Comparison of ENCODE assay signal across 2 cellular contexts in the genomic region with DNA sequence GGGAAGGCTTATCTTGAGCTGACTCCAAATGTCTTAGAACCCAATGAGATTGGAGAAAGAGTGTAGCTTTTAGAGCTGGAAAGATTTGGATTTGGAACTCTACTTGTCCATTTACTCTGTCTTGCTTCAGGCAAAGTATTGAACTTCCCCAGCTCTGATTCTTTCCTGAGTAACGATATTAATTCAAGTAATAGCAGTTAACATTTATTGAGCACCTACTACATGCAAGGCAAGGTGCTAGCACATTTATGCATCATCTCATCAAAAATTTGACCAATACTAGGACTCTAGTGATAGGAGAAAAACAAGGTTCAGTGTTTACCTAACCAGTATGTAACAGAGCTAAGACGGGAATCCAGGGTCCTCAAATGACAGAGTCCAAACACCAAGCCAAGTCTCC.
TF ChIP-seq lines count a peak whose summit lies in the region.

No MANE protein-coding gene starts in this region.

TF ChIP-seq in HEK293, 187 proteins besides CTCF, POLR2A, EP300 and RAD21:
- TF ChIP-seq ZSCAN30 (tag by site-specific recombination; IDR thresholded peaks at IDR 0.05), result no peak
- TF ChIP-seq WT1 (tag by site-specific recombination; IDR thresholded peaks at IDR 0.05), result no peak
- TF ChIP-seq ZNF664 (tag by site-specific recombination; IDR thresholded peaks at IDR 0.05), result peak; percentile 79; the same call in 1 of the 2 replicates

TF ChIP-seq in K562, 482 proteins besides CTCF, POLR2A, EP300 and RAD21:
- TF ChIP-seq COPS2 (conservative IDR thresholded peaks at IDR 0.05) (no peak), VEZF1 (CRISPR knock-in tag; IDR thresholded peaks at IDR 0.05) (no peak), RBM25 (IDR thresholded peaks at IDR 0.05; ENCODE audit: low read depth, low read length, severe bottlenecking) (peak; percentile 46), ZNF561 (CRISPR knock-in tag; conservative IDR thresholded peaks at IDR 0.05) (no peak), CBFB (CRISPR knock-in tag; IDR thresholded peaks at IDR 0.05) (no peak), ETS1 (conservative IDR thresholded peaks at IDR 0.05; ENCODE audit: control insufficient read depth, low read depth, low read length) (no peak)
- TF ChIP-seq, protein P1, sequence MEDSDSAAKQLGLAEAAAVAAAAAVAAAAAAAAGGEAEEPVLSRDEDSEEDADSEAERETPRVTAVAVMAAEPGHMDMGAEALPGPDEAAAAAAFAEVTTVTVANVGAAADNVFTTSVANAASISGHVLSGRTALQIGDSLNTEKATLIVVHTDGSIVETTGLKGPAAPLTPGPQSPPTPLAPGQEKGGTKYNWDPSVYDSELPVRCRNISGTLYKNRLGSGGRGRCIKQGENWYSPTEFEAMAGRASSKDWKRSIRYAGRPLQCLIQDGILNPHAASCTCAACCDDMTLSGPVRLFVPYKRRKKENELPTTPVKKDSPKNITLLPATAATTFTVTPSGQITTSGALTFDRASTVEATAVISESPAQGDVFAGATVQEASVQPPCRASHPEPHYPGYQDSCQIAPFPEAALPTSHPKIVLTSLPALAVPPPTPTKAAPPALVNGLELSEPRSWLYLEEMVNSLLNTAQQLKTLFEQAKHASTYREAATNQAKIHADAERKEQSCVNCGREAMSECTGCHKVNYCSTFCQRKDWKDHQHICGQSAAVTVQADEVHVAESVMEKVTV (CRISPR knock-in tag; IDR thresholded peaks at IDR 0.05), result no peak
